Comparison of ENCODE assay signal across 27 cellular contexts in the genomic region with DNA sequence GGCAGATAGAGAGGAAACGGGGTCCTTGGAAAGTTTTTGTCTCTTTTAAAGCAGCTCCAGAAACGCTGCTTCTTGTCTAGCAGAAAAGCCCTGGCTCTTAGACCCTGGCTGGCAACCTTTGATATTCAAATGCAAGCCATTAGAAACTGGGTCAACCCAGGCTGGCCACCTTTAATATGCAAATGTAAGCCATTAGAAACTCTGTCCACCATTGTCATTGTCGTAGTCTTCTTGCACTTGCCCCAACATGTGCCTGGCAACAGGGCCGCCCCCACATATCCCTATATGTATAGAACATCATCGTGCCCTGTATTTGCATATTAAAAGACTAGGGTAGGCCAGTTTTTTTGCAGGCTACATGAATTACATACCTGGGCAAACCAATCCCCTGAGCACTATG.
"Had no signal": no experiment of that assay in that cellular context is flagged by ENCODE, and none has a peak within 500 bp of the region (broad histone marks: within the 10 kb centered on the region; RNA-seq: fewer than 3 reads in every experiment).

No MANE protein-coding gene starts in this region.

- H3K27me3 Mint-ChIP-seq: activated B cell treated with CpG ODN at 0.5 μM for 24 hours; activated CD4-positive, alpha-beta T cell treated with anti-CD3 and anti-CD28 coated beads for 36 hours; activated naive CD8-positive, alpha-beta T cell; activated T-cell treated with anti-CD3 and anti-CD28 coated beads, Interleukin-2, amount 50 U/mL, for 24 hours; stimulated activated memory B cell treated with anti-CD40 and anti-IgM and Interleukin-4, amounts not matched to agents 10 μg/mL and 1 μg/mL and 100 μg/mL, for 72 hours had no signal

- H3K4me3 Mint-ChIP-seq: activated B cell treated with CpG ODN at 0.5 μM for 24 hours; activated CD4-positive, alpha-beta T cell treated with anti-CD3 and anti-CD28 coated beads for 36 hours; activated naive CD8-positive, alpha-beta T cell; activated T-cell treated with anti-CD3 and anti-CD28 coated beads, Interleukin-2, amount 50 U/mL, for 24 hours; naive thymus-derived CD8-positive, alpha-beta T cell; neural progenitor cell; stimulated activated memory B cell treated with anti-CD40 and anti-IgM and Interleukin-4, amounts not matched to agents 10 μg/mL and 1 μg/mL and 100 μg/mL, for 72 hours had no signal

- H3K4me1 ChIP-seq: adrenal gland, ascending aorta, lower lobe of right lung, neural progenitor cell, sigmoid colon, transverse colon had no signal

- H3K27ac Mint-ChIP-seq: activated B cell treated with CpG ODN at 0.5 μM for 24 hours; activated CD4-positive, alpha-beta T cell treated with anti-CD3 and anti-CD28 coated beads for 36 hours; activated naive CD8-positive, alpha-beta T cell; activated T-cell treated with anti-CD3 and anti-CD28 coated beads, Interleukin-2, amount 50 U/mL, for 24 hours; activated T-helper 2 cell treated with anti-CD3 and anti-CD28 coated beads, Interferon-gamma antibody, Interleukin-2, Interleukin-4, amounts not matched to agents 10 μg/mL and 5 μg/mL and 100 μg/mL, durations not matched to agents 14 hours and 24 hours and 36 hours; naive thymus-derived CD8-positive, alpha-beta T cell; neural progenitor cell; stimulated activated memory B cell treated with anti-CD40 and anti-IgM and Interleukin-4, amounts not matched to agents 10 μg/mL and 1 μg/mL and 100 μg/mL, for 72 hours had no signal

- H3K27ac ChIP-seq: adrenal gland, ascending aorta, brain microvascular endothelial cell, lower lobe of right lung, neural progenitor cell, sigmoid colon, transverse colon had no signal

- H3K4me1 Mint-ChIP-seq: activated B cell treated with CpG ODN at 0.5 μM for 24 hours; activated CD4-positive, alpha-beta T cell treated with anti-CD3 and anti-CD28 coated beads for 36 hours; naive thymus-derived CD8-positive, alpha-beta T cell; neural progenitor cell; stimulated activated memory B cell treated with anti-CD40 and anti-IgM and Interleukin-4, amounts not matched to agents 10 μg/mL and 1 μg/mL and 100 μg/mL, for 72 hours had no signal

- H3K36me3 ChIP-seq: adrenal gland, ascending aorta, brain microvascular endothelial cell, lower lobe of right lung, neural progenitor cell, sigmoid colon, transverse colon had no signal

- H3K9me3 ChIP-seq: adrenal gland, ascending aorta, lower lobe of right lung, transverse colon had no signal

- ATAC-seq: activated CD4-positive, alpha-beta T cell treated with anti-CD3 and anti-CD28 coated beads for 36 hours; esophagus mucosa; lower lobe of right lung; naive thymus-derived CD8-positive, alpha-beta T cell; stimulated activated memory B cell treated with anti-CD40 and anti-IgM and Interleukin-4, amounts not matched to agents 10 μg/mL and 1 μg/mL and 100 μg/mL, for 72 hours had no signal

- DNase-seq: activated B cell treated with CpG ODN at 0.5 μM for 24 hours; activated CD4-positive, alpha-beta T cell treated with anti-CD3 and anti-CD28 coated beads for 36 hours; activated CD4-positive, alpha-beta T cell treated with anti-CD3 and anti-CD28 coated beads, Interleukin-2, amount 50 U/mL, for 4 hours; activated CD8-positive, alpha-beta memory T cell treated with anti-CD3 and anti-CD28 coated beads for 24 hours; activated CD8-positive, alpha-beta memory T cell treated with anti-CD3 and anti-CD28 coated beads, Interleukin-2, amount 50 U/mL, for 4 hours; activated naive CD4-positive, alpha-beta T cell; activated T-cell treated with anti-CD3 and anti-CD28 coated beads, Interleukin-2, amount 50 U/mL, for 24 hours; adrenal gland; brain microvascular endothelial cell; dermis blood vessel endothelial cell; effector CD8-positive, alpha-beta T cell; foreskin melanocyte; glutamatergic neuron; kidney; lower lobe of right lung; naive thymus-derived CD8-positive, alpha-beta T cell; retina; sigmoid colon; stimulated activated CD4-positive, alpha-beta T cell treated with anti-CD3 and anti-CD28 coated beads, Interleukin-15, amount 100 ng/mL, for 24 hours; transverse colon had no signal

- H3K36me3 Mint-ChIP-seq: activated naive CD8-positive, alpha-beta T cell; naive thymus-derived CD8-positive, alpha-beta T cell; neural progenitor cell; stimulated activated memory B cell treated with anti-CD40 and anti-IgM and Interleukin-4, amounts not matched to agents 10 μg/mL and 1 μg/mL and 100 μg/mL, for 72 hours had no signal

- H3K27me3 ChIP-seq: adrenal gland, ascending aorta, brain microvascular endothelial cell, neural progenitor cell, sigmoid colon, transverse colon had no signal

- H3K4me3 ChIP-seq: adrenal gland, ascending aorta, lower lobe of right lung, neural progenitor cell, sigmoid colon, smooth muscle cell, transverse colon had no signal

- H3K9ac ChIP-seq: neural progenitor cell had no signal
